In genomic region chr21:46324390-46325072, GRCh38 we compare ENCODE assay signal across 8 cellular contexts. TPM values are rescaled to one million over a fixed set of nuclear protein-coding genes. Genes with fewer than 3 reads are reported as not detected.
DNase-seq lines count a peak whose midpoint lies in the region; ATAC-seq and TF ChIP-seq lines count a peak whose summit lies in the region.

No MANE protein-coding gene starts in this region.

- POLR2A ChIA-PET in CD4-positive, alpha-beta T cell (lab: Charles Lee), result no interaction called here
- POLR2A ChIA-PET in activated CD8-positive, alpha-beta T cell treated with anti-CD3 and anti-CD28 coated beads, Interleukin-2, amount 10 ng/mL, durations not matched to agents 7 days and 5 days (lab: Charles Lee), result no interaction called here

- H3K27me3 Mint-ChIP-seq in CD4-positive, alpha-beta T cell, result no peaks in the 10 kb centered on the region
- no peaks in the 10 kb centered on the region for H3K27me3 Mint-ChIP-seq in activated CD8-positive, alpha-beta T cell treated with anti-CD3 and anti-CD28 coated beads, Interleukin-2, amount 10 ng/mL, durations not matched to agents 7 days and 5 days (ENCODE audit: low read depth)
- no peaks in the 10 kb centered on the region for H3K27me3 Mint-ChIP-seq in memory B cell

- H3K9me3 Mint-ChIP-seq in CD4-positive, alpha-beta T cell, result no peaks in the 10 kb centered on the region
- no peaks in the 10 kb centered on the region for H3K9me3 Mint-ChIP-seq in activated CD8-positive, alpha-beta T cell treated with anti-CD3 and anti-CD28 coated beads, Interleukin-2, amount 10 ng/mL, durations not matched to agents 7 days and 5 days (ENCODE audit: insufficient read depth)
- H3K9me3 Mint-ChIP-seq in memory B cell, result no peaks in the 10 kb centered on the region

- H3K4me3 Mint-ChIP-seq in CD4-positive, alpha-beta T cell, result peak overlapping the region; percentile 96
- H3K4me3 Mint-ChIP-seq in activated CD8-positive, alpha-beta T cell treated with anti-CD3 and anti-CD28 coated beads, Interleukin-2, amount 10 ng/mL, durations not matched to agents 7 days and 5 days, result peak overlapping the region; percentile 96
- peak overlapping the region; percentile 99 for H3K4me3 Mint-ChIP-seq in memory B cell

- ATAC-seq in CD4-positive, alpha-beta T cell (ENCODE audit: poor library complexity), result peak; percentile 76
- ATAC-seq in GM19372 (IDR thresholded peaks at IDR 0.05; ENCODE audit: low read depth, unreplicated experiment) (peak; percentile 50), HG03520 (IDR thresholded peaks at IDR 0.05; ENCODE audit: unreplicated experiment) (peak; percentile 44), memory B cell (ENCODE audit: low read depth) (peak; percentile 76)
- peak; percentile 74 for ATAC-seq in activated CD8-positive, alpha-beta T cell treated with anti-CD3 and anti-CD28 coated beads, Interleukin-2, amount 10 ng/mL, durations not matched to agents 7 days and 5 days

- TF ChIP-seq CTCF in CD4-positive, alpha-beta T cell (IDR thresholded peaks at IDR 0.05), result no peak

- peaks cover 40% of the 10 kb centered on the region for H3K36me3 Mint-ChIP-seq in CD4-positive, alpha-beta T cell (ENCODE audit: low read depth)
- peaks cover 57% of the 10 kb centered on the region for H3K36me3 Mint-ChIP-seq in activated CD8-positive, alpha-beta T cell treated with anti-CD3 and anti-CD28 coated beads, Interleukin-2, amount 10 ng/mL, durations not matched to agents 7 days and 5 days (ENCODE audit: low read depth)
- H3K36me3 Mint-ChIP-seq in memory B cell, result peaks cover 10% of the 10 kb centered on the region

- H3K27me3 ChIP-seq in CD4-positive, alpha-beta T cell (ENCODE audit: control insufficient read depth, insufficient read depth, low read length), result no peaks in the 10 kb centered on the region

- peak overlapping the region; percentile 99 for H3K27ac Mint-ChIP-seq in CD4-positive, alpha-beta T cell
- H3K27ac Mint-ChIP-seq in activated CD8-positive, alpha-beta T cell treated with anti-CD3 and anti-CD28 coated beads, Interleukin-2, amount 10 ng/mL, durations not matched to agents 7 days and 5 days, result peak overlapping the region; percentile 99
- peak overlapping the region; percentile 97 for H3K27ac Mint-ChIP-seq in memory B cell

- peak overlapping the region; percentile 96 for H3K27ac ChIP-seq in CD4-positive, alpha-beta T cell (ENCODE audit: low read depth, low read length)

- DNase-seq in CD4-positive, alpha-beta T cell, result peak; percentile 77 to 91 (median 86)
- DNase-seq in NCI-H82 treated with DMSO at 0.1 percent for 48 hours (lab: John Stamatoyannopoulos, UW; ENCODE audit: unreplicated experiment) (peak; percentile 51), memory B cell (ENCODE audit: low spot score in 2 of 2) (peak; percentile 90 to 91)
- peak; percentile 87 for DNase-seq in activated CD8-positive, alpha-beta T cell treated with anti-CD3 and anti-CD28 coated beads, Interleukin-2, amount 10 ng/mL, durations not matched to agents 7 days and 5 days
- DNase-seq in effector CD8-positive, alpha-beta T cell (lab: John Stamatoyannopoulos, UW), result peak; percentile 87
- peak; percentile 70 to 89 (median 80) for DNase-seq in stimulated activated CD4-positive, alpha-beta T cell treated with anti-CD3 and anti-CD28 coated beads, TNF-alpha, amount 100 ng/mL, for 48 hours (ENCODE audit: low read depth in 3 of 3)

- H3K4me1 Mint-ChIP-seq in CD4-positive, alpha-beta T cell (ENCODE audit: low read depth), result peaks cover 39% of the 10 kb centered on the region
- H3K4me1 Mint-ChIP-seq in activated CD8-positive, alpha-beta T cell treated with anti-CD3 and anti-CD28 coated beads, Interleukin-2, amount 10 ng/mL, durations not matched to agents 7 days and 5 days (ENCODE audit: low read depth), result peaks cover 44% of the 10 kb centered on the region
- H3K4me1 Mint-ChIP-seq in memory B cell, result peaks cover 14% of the 10 kb centered on the region

- no peaks in the 10 kb centered on the region for H3K9me3 ChIP-seq in CD4-positive, alpha-beta T cell (ENCODE audit: control insufficient read depth, low read length)

- CTCF ChIA-PET in CD4-positive, alpha-beta T cell (lab: Charles Lee), result interaction anchor here (1.1 to 1.5 kb wide), 2 partner anchors 39 to 181 kb away, joined by 3 to 6 read pairs; partner anchors contain the start of genes MCM3AP and YBEY
- CTCF ChIA-PET in activated CD8-positive, alpha-beta T cell treated with anti-CD3 and anti-CD28 coated beads, Interleukin-2, amount 10 ng/mL, durations not matched to agents 7 days and 5 days (lab: Charles Lee), result interaction anchor here (1.2 to 1.4 kb wide), 2 partner anchors 70 to 171 kb away, joined by 3 to 4 read pairs; no protein-coding TSS in a partner anchor

- intact Hi-C loops in CD4-positive, alpha-beta T cell (cut with DNase I, micrococcal nuclease), result loop anchor here (2.0 to 10.0 kb wide), 7 partner anchors 37 to 1040 kb away; partner anchors contain the start of genes COL6A1 (in 1 of the 2), MCM3AP (in 1 of the 2), PCBP3 (in 1 of the 2) and POFUT2 (in 1 of the 2)

RNA-seq across cellular contexts. Expression of gene PCNT, which starts 0.6 kb away (rescaled TPM):
- 10 to 100 TPM; 54.4 to 55.5 TPM for total RNA-seq in CD4-positive, alpha-beta T cell
- total RNA-seq in activated CD8-positive, alpha-beta T cell treated with anti-CD3 and anti-CD28 coated beads, Interleukin-2, amount 10 ng/mL, durations not matched to agents 7 days and 5 days, result 10 to 100 TPM; 89.0 to 98.8 TPM

RNA-seq across cellular contexts. Expression of gene C21orf58, which starts 0.9 kb away (rescaled TPM):
- total RNA-seq in CD4-positive, alpha-beta T cell, result 1 to 10 TPM; 2.0 to 2.8 TPM
- 10 to 100 TPM; 59.0 to 65.4 TPM for total RNA-seq in activated CD8-positive, alpha-beta T cell treated with anti-CD3 and anti-CD28 coated beads, Interleukin-2, amount 10 ng/mL, durations not matched to agents 7 days and 5 days

RNA-seq across cellular contexts. Expression of gene YBEY, which starts 38.4 kb away (rescaled TPM):
- total RNA-seq in CD4-positive, alpha-beta T cell, result 10 to 100 TPM; 10.6 to 14.8 TPM
- total RNA-seq in activated CD8-positive, alpha-beta T cell treated with anti-CD3 and anti-CD28 coated beads, Interleukin-2, amount 10 ng/mL, durations not matched to agents 7 days and 5 days, result 10 to 100 TPM; 13.4 to 15.2 TPM

RNA-seq across cellular contexts. Expression of gene MCM3AP, which starts 39.1 kb away (rescaled TPM):
- 10 to 100 TPM; 94.3 to 96.5 TPM for total RNA-seq in CD4-positive, alpha-beta T cell
- 100 to 1,000 TPM; 106 to 113 TPM for total RNA-seq in activated CD8-positive, alpha-beta T cell treated with anti-CD3 and anti-CD28 coated beads, Interleukin-2, amount 10 ng/mL, durations not matched to agents 7 days and 5 days

Comparison
In these comparisons a context has a peak if more than half of its experiments do, and no peak if none do; other contexts are left out.
1. Peak in every context shown above with its lines: DNase-seq, ATAC-seq and H3K27ac ChIP-seq.
2. RNA of gene C21orf58, which starts 0.9 kb away (total RNA-seq): 59.0 to 65.4 TPM in activated CD8-positive, alpha-beta T cell treated with anti-CD3 and anti-CD28 coated beads, Interleukin-2, amount 10 ng/mL, durations not matched to agents 7 days and 5 days; 2.0 to 2.8 TPM in CD4-positive, alpha-beta T cell; every median in the first group is over 10 times any median in the second.